Comparison of ENCODE assay signal across 17 cellular contexts in the genomic region with DNA sequence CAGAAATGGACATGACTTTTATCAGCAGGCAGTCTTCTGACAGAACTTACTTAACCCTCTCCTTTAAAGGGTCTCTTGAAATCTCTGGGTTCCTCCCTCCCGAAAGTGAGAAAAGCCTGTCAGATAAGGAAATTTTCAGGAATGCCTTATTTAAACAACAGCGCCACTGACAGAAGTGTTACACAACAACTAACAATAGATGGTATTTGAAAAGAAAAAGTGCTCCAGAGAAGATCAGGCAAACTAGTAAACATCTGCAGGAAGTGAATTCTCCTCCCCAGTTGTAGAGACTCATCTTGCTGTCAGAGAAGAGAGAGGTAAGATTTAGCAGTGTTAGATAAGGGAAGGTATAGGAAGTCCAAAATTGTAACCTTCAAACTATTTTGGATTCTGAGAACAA.
"Had no signal": no experiment of that assay in that cellular context is flagged by ENCODE, and none has a peak within 500 bp of the region (broad histone marks: within the 10 kb centered on the region; RNA-seq: fewer than 3 reads in every experiment).

No MANE protein-coding gene starts in this region.

- FAIRE-seq: colon, endometrium had no signal

- DNase-seq: activated CD4-positive, alpha-beta T cell treated with anti-CD3 and anti-CD28 coated beads, Interleukin-2, amount 50 U/mL, for 48 hours; activated naive CD4-positive, alpha-beta T cell treated with Interleukin-2 at 50 U/mL for 16 hours; activated naive CD8-positive, alpha-beta T cell treated with anti-CD3 and anti-CD28 coated beads, Interleukin-2, amount 50 U/mL, for 24 hours; esophagus squamous epithelium; foreskin melanocyte; nephron progenitor cell; spleen; stomach; T-helper 17 cell; testis; WERI-Rb-1 had no signal

- H3K4me3 ChIP-seq: cardiac muscle cell, esophagus squamous epithelium, prostate gland, spleen, stomach, testis had no signal

- H3K27ac ChIP-seq: cardiac muscle cell, esophagus squamous epithelium, prostate gland, spleen, stomach, testis, WERI-Rb-1 had no signal

- H3K9me3 ChIP-seq: esophagus squamous epithelium, prostate gland, stomach, testis had no signal

- H3K27me3 ChIP-seq: cardiac muscle cell, stomach, testis had no signal

- H3K36me3 ChIP-seq: cardiac muscle cell, esophagus squamous epithelium, prostate gland, spleen, stomach, WERI-Rb-1 had no signal

- H3K4me1 ChIP-seq: prostate gland, spleen, stomach, testis had no signal

- ATAC-seq: activated naive CD8-positive, alpha-beta T cell treated with anti-CD3 and anti-CD28 coated beads, Interleukin-2, amount 50 U/mL, for 24 hours; activated T-helper 17 cell treated with anti-CD3 and anti-CD28 coated beads, Interleukin-2, amount 50 U/mL, for 72 hours; sciatic nerve; T-helper 17 cell had no signal
